In the genomic region with DNA sequence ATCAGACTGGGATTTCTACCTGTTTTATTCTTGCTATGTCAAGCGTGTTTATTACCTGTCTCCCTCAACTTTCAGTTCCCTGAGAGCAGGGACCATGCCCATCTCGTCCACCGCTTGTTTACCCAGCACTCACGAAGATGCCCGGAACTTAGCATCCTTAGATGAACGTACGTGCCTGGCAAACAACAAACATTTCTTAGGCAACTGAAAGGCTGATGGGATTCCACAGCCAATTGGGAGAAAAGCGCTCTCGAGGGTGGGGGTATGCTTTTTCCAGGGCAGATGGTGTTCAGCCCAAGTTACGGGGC, we compare ENCODE assay signal across 9 cellular contexts. TPM values are rescaled to one million over a fixed set of nuclear protein-coding genes. Genes with fewer than 3 reads are reported as not detected.
DNase-seq lines count a peak whose midpoint lies in the region; ATAC-seq and TF ChIP-seq lines count a peak whose summit lies in the region.
"Had no signal": no experiment of that assay in that cellular context is flagged by ENCODE, and none has a peak within 500 bp of the region (broad histone marks: within the 10 kb centered on the region; RNA-seq: fewer than 3 reads in every experiment).

No MANE protein-coding gene starts in this region.

- H2AFZ ChIP-seq in PC-9, result peak overlapping the region; percentile 92
- peak overlapping the region; percentile 100 for H2AFZ ChIP-seq in parathyroid adenoma

- H3K79me2 ChIP-seq in DOHH2 (ENCODE audit: control insufficient read depth, low read length) (peaks cover 38% of the 10 kb centered on the region), PC-9 (ENCODE audit: low read depth) (peaks cover 41% of the 10 kb centered on the region), parathyroid adenoma (peaks cover 31% of the 10 kb centered on the region)

- BruUV-seq in PC-9 (replicated peaks; lab: Mats Ljungman, UMichigan), result no TSS peak

- H4K20me1 ChIP-seq in DOHH2 (ENCODE audit: control insufficient read depth, insufficient read depth, low read depth, low read length), result 0 out of 2 replicates have a peak, but pooled peaks cover 7% of the 10 kb centered on the region
- H4K20me1 ChIP-seq in PC-9 (ENCODE audit: insufficient read depth), result peaks cover 34% of the 10 kb centered on the region

- H3K9me3 ChIP-seq in DOHH2 (ENCODE audit: control insufficient read depth, insufficient read depth, low read length) (no peaks in the 10 kb centered on the region), PC-9 (ENCODE audit: insufficient read depth, low read depth) (no peaks in the 10 kb centered on the region), parathyroid adenoma (ENCODE audit: control insufficient read depth, low read length) (no peaks in the 10 kb centered on the region)

- ATAC-seq in GM21825 (IDR thresholded peaks at IDR 0.05; ENCODE audit: unreplicated experiment) (no peak), GM21526 (IDR thresholded peaks at IDR 0.05; ENCODE audit: low FRiP score, unreplicated experiment) (no peak)

- H3K9ac ChIP-seq in parathyroid adenoma, result peak overlapping the region; percentile 49

- POLR2A ChIA-PET in PC-9 (lab: Charles Lee; ENCODE audit: unreplicated experiment), result interaction anchor here (0.7 kb wide), 1 partner anchor 11 kb away, joined by 4 read pairs; no protein-coding TSS in a partner anchor

- H3K27ac ChIP-seq in DOHH2 (ENCODE audit: low read depth, low read length) (no peak overlapping the region), PC-9 (no peak overlapping the region), epithelial cell of prostate (peak overlapping the region; percentile 70), parathyroid adenoma (peak overlapping the region; percentile 81)

- H3F3A ChIP-seq in DOHH2 (ENCODE audit: control insufficient read depth, insufficient read depth) (peaks cover 4% of the 10 kb centered on the region; the same call in 1 of the 2 replicates), PC-9 (ENCODE audit: insufficient read depth, low read depth) (peaks cover 14% of the 10 kb centered on the region; the same call in 1 of the 2 replicates)

- H3K4me3 ChIP-seq in DOHH2 (ENCODE audit: low read length) (peak overlapping the region; percentile 85), PC-9 (peak overlapping the region; percentile 88), parathyroid adenoma (ENCODE audit: low read depth, low read length) (peak overlapping the region; percentile 87)

- H3K27me3 ChIP-seq in DOHH2 (ENCODE audit: control insufficient read depth, low read length) (no peaks in the 10 kb centered on the region), PC-9 (ENCODE audit: insufficient read depth, low read depth) (no peaks in the 10 kb centered on the region), parathyroid adenoma (ENCODE audit: control insufficient read depth, insufficient read depth, low read length) (no peaks in the 10 kb centered on the region)

- H3K9me2 ChIP-seq in DOHH2 (replicated peaks; ENCODE audit: control insufficient read depth, low read length) (no peaks in the 10 kb centered on the region), PC-9 (ENCODE audit: insufficient read depth) (no peaks in the 10 kb centered on the region)

- peaks cover 30% of the 10 kb centered on the region for H3K36me3 ChIP-seq in DOHH2 (ENCODE audit: control insufficient read depth, low read length)
- peaks cover 16% of the 10 kb centered on the region; the same call in 1 of the 2 replicates for H3K36me3 ChIP-seq in PC-9 (ENCODE audit: low read depth)
- H3K36me3 ChIP-seq in parathyroid adenoma (ENCODE audit: control insufficient read depth, insufficient read depth, low read length), result no peaks in the 10 kb centered on the region

- H3K4me1 ChIP-seq in DOHH2 (ENCODE audit: control insufficient read depth, low read length) (peaks cover 30% of the 10 kb centered on the region), PC-9 (replicated peaks; ENCODE audit: insufficient read depth) (peaks cover 29% of the 10 kb centered on the region), parathyroid adenoma (peaks cover 23% of the 10 kb centered on the region)

- intact Hi-C loops in PC-9 (cut with micrococcal nuclease; ENCODE audit: unreplicated experiment), result no loop called here

- DNase-seq in PC-9 (no peak), epithelial cell of prostate (ENCODE audit: low read depth, low spot score) (no peak), SKM-1 (lab: John Stamatoyannopoulos, UW; ENCODE audit: unreplicated experiment) (no peak)
- DNase-seq in stimulated activated CD4-positive, alpha-beta T cell treated with anti-CD3 and anti-CD28 coated beads, Interleukin-2, amount 100 ng/mL, for 48 hours, result no peak

- H3K4me2 ChIP-seq in DOHH2 (ENCODE audit: low read length) (peak overlapping the region; percentile 94), PC-9 (peak overlapping the region; percentile 91), parathyroid adenoma (ENCODE audit: low read length) (peak overlapping the region; percentile 62)

- CTCF ChIA-PET in PC-9 (lab: Charles Lee), result interaction anchor here (2.2 kb wide), 1 partner anchor 12 kb away, joined by 6 read pairs; no protein-coding TSS in a partner anchor

- TF ChIP-seq CTCF in DOHH2 (IDR thresholded peaks at IDR 0.05; ENCODE audit: low read depth, low read length, poor library complexity, severe bottlenecking) (no peak), PC-9 (conservative IDR thresholded peaks at IDR 0.05) (no peak), parathyroid adenoma (IDR thresholded peaks at IDR 0.05) (no peak)

RNA-seq across cellular contexts. Expression of gene CHPF2, which starts 0.4 kb away (rescaled TPM):
- 47.4 and 54.9 TPM in 2 replicates for total RNA-seq in PC-9 (2021)

RNA-seq across cellular contexts. Expression of gene ABCF2, which starts 4.9 kb away (rescaled TPM):
- 45.8 and 49.4 TPM in 2 replicates for total RNA-seq in PC-9 (2021)

RNA-seq across cellular contexts. Expression of gene SMARCD3, which starts 16.6 kb away (rescaled TPM):
- total RNA-seq in PC-9 (2021), result 4.6 and 5.7 TPM in 2 replicates

RNA-seq across cellular contexts. Expression of gene H2BK1, which starts 21.6 kb away (rescaled TPM):
- total RNA-seq in PC-9 (2021), result not detected in 2 replicates
- total RNA-seq: M059J had no signal

RNA-seq across cellular contexts. Expression of gene ASB10, which starts 44.9 kb away (rescaled TPM):
- not detected in 2 replicates for total RNA-seq in PC-9 (2021)
- total RNA-seq: M059J had no signal

Comparison
In these comparisons a context has a peak if more than half of its experiments do, and no peak if none do; other contexts are left out.
1. H3K27ac ChIP-seq: peak in epithelial cell of prostate (single experiment) and parathyroid adenoma (single experiment); none in DOHH2 (single experiment) and PC-9 (single experiment).
2. Peak in every context shown above with its lines, with median percentiles within 50 percentile points of each other: H3K4me2 ChIP-seq and H3K4me3 ChIP-seq.